8 cellular contexts compared by ENCODE assay signal in genomic region chr12:49741882-49742620, GRCh38. TPM values are rescaled to one million over a fixed set of nuclear protein-coding genes. Genes with fewer than 3 reads are reported as not detected.
DNase-seq lines count a peak whose midpoint lies in the region; ATAC-seq and TF ChIP-seq lines count a peak whose summit lies in the region.

No MANE protein-coding gene starts in this region.

- peak overlapping the region; percentile 98 to 99 (median 99) for H3K27ac ChIP-seq in adrenal gland
- peak overlapping the region; percentile 98 for H3K27ac ChIP-seq in left ventricle myocardium inferior (replicated peaks)
- H3K27ac ChIP-seq in rectal smooth muscle tissue (ENCODE audit: low read depth, low read length) = peak overlapping the region; percentile 97
- H3K27ac ChIP-seq in vagina = peak overlapping the region; percentile 94

- CTCF ChIA-PET in T-cell (lab: Charles Lee) = interaction anchor here (0.6 to 2.7 kb wide), 37 partner anchors 8 to 897 kb away, joined by 3 to 57 read pairs (median 5); partner anchors contain the start of genes BCDIN3D (in 1 of the 2), COX14 (in 1 of the 2), NCKAP5L (in 1 of the 2) and PRPF40B (in 1 of the 2)

- in situ Hi-C loops in G401 (cut with HindIII; ENCODE audit: low sequenced_read_pairs) = no loop called here

- DNase-seq in G401 (ENCODE audit: low spot score) (peak; percentile 53), H4 (ENCODE audit: low spot score) (peak; percentile 86), LHCN-M2 (ENCODE audit: low read depth) (peak; percentile 83), T-cell (peak in 33 of 34 experiments; percentile 73 to 94 (median 89)), adrenal gland (peak; percentile 92 to 99 (median 97)), left ventricle myocardium inferior (peak; percentile 89), vagina (ENCODE audit: extremely low spot score in 2 of 2) (peak in 1 of 2 donors; percentile 90)

- POLR2A ChIA-PET in T-cell (lab: Charles Lee) = interaction anchor here (0.6 to 1.4 kb wide), 14 partner anchors 8 to 612 kb away, joined by 3 to 14 read pairs (median 6); partner anchors contain the start of gene COX14 (in 1 of the 2)

- peak overlapping the region; percentile 87 to 97 (median 92) for H3K4me3 Mint-ChIP-seq in T-cell

- peaks cover 14% of the 10 kb centered on the region for H3K36me3 Mint-ChIP-seq in T-cell

- H3K4me1 ChIP-seq in adrenal gland (replicated peaks in 1 of 2) (peaks cover 24 to 48% of the 10 kb centered on the region in 2 donors), left ventricle myocardium inferior (peaks cover 57% of the 10 kb centered on the region), rectal smooth muscle tissue (ENCODE audit: control insufficient read depth, insufficient read depth, low read length) (peaks cover 6% of the 10 kb centered on the region), vagina (peaks cover 49% of the 10 kb centered on the region)

- peaks cover 55 to 56% (median 56%) of the 10 kb centered on the region in 3 donors for H3K4me1 Mint-ChIP-seq in T-cell

- peak overlapping the region; percentile 56 to 99 (median 78) for H3K4me3 ChIP-seq in adrenal gland
- H3K4me3 ChIP-seq in left ventricle myocardium inferior = peak overlapping the region; percentile 89
- H3K4me3 ChIP-seq in rectal smooth muscle tissue (ENCODE audit: low read length) = peak overlapping the region; percentile 92
- peak overlapping the region; percentile 62 to 63 for H3K4me3 ChIP-seq in vagina

- peak overlapping the region; percentile 98 for H3K9ac ChIP-seq in rectal smooth muscle tissue (ENCODE audit: low read length)

- peak overlapping the region; percentile 97 to 99 for H3K27ac Mint-ChIP-seq in T-cell

- H3K9me3 Mint-ChIP-seq in T-cell = no peaks in the 10 kb centered on the region

- intact Hi-C loops in adrenal gland (cut with DNase I) = no loop called here
- intact Hi-C loops in left ventricle myocardium inferior (cut with micrococcal nuclease) = no loop called here
- intact Hi-C loops in vagina (cut with DNase I) = no loop called here

- no peaks in the 10 kb centered on the region for H3K27me3 Mint-ChIP-seq in T-cell

- H3K36me3 ChIP-seq in adrenal gland (replicated peaks in 1 of 2) (no peaks in the 10 kb centered on the region), left ventricle myocardium inferior (no peaks in the 10 kb centered on the region), rectal smooth muscle tissue (ENCODE audit: control insufficient read depth, insufficient read depth, low read length) (no peaks in the 10 kb centered on the region), vagina (peaks cover 0 to 1% of the 10 kb centered on the region in 2 donors)

- no peaks in the 10 kb centered on the region for H3K9me3 ChIP-seq in adrenal gland (replicated peaks in 1 of 3)
- no peaks in the 10 kb centered on the region for H3K9me3 ChIP-seq in left ventricle myocardium inferior (replicated peaks)
- no peaks in the 10 kb centered on the region for H3K9me3 ChIP-seq in vagina

- peak in 1 of 2 donors; percentile 21 for TF ChIP-seq POLR2A in adrenal gland (IDR thresholded peaks at IDR 0.05)
- no peak for TF ChIP-seq POLR2A in vagina (IDR thresholded peaks at IDR 0.05)

- TF ChIP-seq CTCF in adrenal gland (IDR thresholded peaks at IDR 0.05) (peak in 1 of 6 experiments; percentile 13), left ventricle myocardium inferior (IDR thresholded peaks at IDR 0.05; ENCODE audit: borderline replicate concordance) (no peak), vagina (IDR thresholded peaks at IDR 0.05) (no peak)

- peak; percentile 57 to 73 (median 62) for ATAC-seq in T-cell (replicated peaks in 1 of 4)

- H3K27me3 ChIP-seq in adrenal gland = no peaks in the 10 kb centered on the region
- H3K27me3 ChIP-seq in left ventricle myocardium inferior (ENCODE audit: low read depth) = no peaks in the 10 kb centered on the region
- H3K27me3 ChIP-seq in rectal smooth muscle tissue (ENCODE audit: control insufficient read depth, insufficient read depth, low read length) = no peaks in the 10 kb centered on the region
- no peaks in the 10 kb centered on the region for H3K27me3 ChIP-seq in vagina

- 0 to 1% (median 0%) methylated on average over 16 to 35 of the region's 35 CpGs for WGBS in adrenal gland, 4 donors

RNA-seq across cellular contexts. Expression of gene TMBIM6, which starts 0.7 kb away (rescaled TPM):
- total RNA-seq in G401 (2014; rRNA removed; shearing (Covaris generic)) = 235 and 267 TPM in 2 replicates
- total RNA-seq in H4 (2014; rRNA removed; shearing (Covaris generic)) = 554 and 683 TPM in 2 replicates
- total RNA-seq in LHCN-M2 (2014; rRNA removed) (413 and 429 TPM in 2 replicates), T-cell (100 to 1,000 TPM; 333 to 426 (median 401) TPM), adrenal gland (100 to 1,000 TPM; 593 to 874 (median 765) TPM), left ventricle myocardium inferior (215 TPM), vagina (240 TPM)
- polyA plus RNA-seq in LHCN-M2 (2012) = 355 TPM
- polyA plus RNA-seq in adrenal gland = 100 to 1,000 TPM; 134 to 769 (median 249) TPM

RNA-seq across cellular contexts. Expression of gene FMNL3, which starts 34.8 kb away (rescaled TPM):
- 9.8 and 12.1 TPM in 2 replicates for total RNA-seq in G401 (2014; rRNA removed; shearing (Covaris generic))
- total RNA-seq in H4 (2014; rRNA removed; shearing (Covaris generic)) = 9.1 and 10.6 TPM in 2 replicates
- 35.5 and 36.5 TPM in 2 replicates for total RNA-seq in LHCN-M2 (2014; rRNA removed)
- 15.7 TPM for polyA plus RNA-seq in LHCN-M2 (2012)
- total RNA-seq in T-cell = 10 to 100 TPM; 34.2 to 45.5 (median 41.1) TPM
- 10 to 100 TPM; 11.3 to 24.1 (median 19.2) TPM for total RNA-seq in adrenal gland
- 10 to 100 TPM in 1 of 3 donors, 1 to 10 TPM in 2; 4.7 to 11.5 (median 7.0) TPM for polyA plus RNA-seq in adrenal gland
- total RNA-seq in left ventricle myocardium inferior = 10.4 TPM
- 11.0 TPM for total RNA-seq in vagina
